ENCODE assay signal across 13 cellular contexts in the genomic region with DNA sequence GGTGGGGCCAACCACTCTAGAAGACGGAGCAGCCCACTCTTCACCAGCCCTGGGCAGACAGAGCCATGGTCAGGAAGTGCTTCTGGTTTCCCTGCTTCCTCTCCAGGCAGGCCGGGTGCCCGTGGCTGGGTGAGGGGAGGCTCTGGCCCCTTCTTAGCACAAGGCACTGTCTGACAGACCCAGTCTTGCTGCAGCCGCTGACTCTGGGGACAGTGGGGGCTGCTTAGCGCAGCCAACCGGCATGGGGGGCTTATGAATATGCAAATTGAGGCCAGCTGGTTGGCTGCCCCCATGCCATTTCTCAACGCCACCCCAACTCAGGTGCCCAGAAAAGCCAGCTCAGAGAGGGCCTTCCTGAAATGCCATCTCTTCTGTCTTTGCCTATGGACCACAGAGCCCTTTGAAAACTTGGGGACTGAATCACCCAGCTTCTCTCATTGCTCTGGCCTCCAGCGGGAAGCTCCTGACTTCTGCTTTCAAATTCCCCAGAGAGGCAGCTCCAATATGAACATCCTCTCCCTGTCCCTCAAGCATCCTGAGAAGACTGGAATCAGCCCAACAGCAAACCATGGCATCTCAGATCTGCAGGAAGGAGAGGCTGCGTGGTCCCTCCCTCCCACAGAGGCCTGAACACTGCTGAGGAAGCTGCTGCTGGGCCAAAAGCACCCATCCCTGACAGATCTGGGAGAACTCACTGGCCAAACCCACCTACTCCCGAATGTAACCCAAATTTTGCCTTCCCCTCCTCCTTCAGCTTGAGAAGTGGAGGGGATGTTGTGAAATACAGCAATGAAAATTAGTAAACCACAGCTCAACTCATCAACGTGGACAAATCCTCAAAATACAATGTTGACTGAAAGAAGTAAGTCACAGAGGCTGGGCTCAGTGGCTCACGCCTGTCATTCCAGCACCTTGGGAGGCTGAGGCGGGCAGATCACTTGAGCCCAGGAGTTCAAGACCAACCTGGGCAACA. TPM values are rescaled to one million over a fixed set of nuclear protein-coding genes. Genes with fewer than 3 reads are reported as not detected.
DNase-seq lines count a peak whose midpoint lies in the region; ATAC-seq and TF ChIP-seq lines count a peak whose summit lies in the region.
"Had no signal": no experiment of that assay in that cellular context is flagged by ENCODE, and none has a peak within 500 bp of the region (broad histone marks: within the 10 kb centered on the region; RNA-seq: fewer than 3 reads in every experiment).

A gene with protein sequence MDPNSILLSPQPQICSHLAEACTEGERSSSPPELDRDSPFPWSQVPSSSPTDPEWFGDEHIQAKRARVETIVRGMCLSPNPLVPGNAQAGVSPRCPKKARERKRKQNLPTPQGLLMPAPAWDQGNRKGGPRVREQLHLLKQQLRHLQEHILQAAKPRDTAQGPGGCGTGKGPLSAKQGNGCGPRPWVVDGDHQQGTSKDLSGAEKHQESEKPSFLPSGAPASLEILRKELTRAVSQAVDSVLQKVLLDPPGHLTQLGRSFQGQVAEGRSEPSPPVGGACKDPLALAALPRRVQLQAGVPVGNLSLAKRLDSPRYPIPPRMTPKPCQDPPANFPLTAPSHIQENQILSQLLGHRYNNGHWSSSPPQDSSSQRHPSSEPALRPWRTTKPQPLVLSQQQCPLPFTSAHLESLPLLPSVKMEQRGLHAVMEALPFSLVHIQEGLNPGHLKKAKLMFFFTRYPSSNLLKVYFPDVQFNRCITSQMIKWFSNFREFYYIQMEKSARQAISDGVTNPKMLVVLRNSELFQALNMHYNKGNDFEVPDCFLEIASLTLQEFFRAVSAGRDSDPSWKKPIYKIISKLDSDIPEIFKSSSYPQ (minus strand): TSS at position 205 of the 973 bp plus-strand sequence. CDS start 12,311 bp downstream, outside the sequence.

- H3K27me3 Mint-ChIP-seq in naive thymus-derived CD8-positive, alpha-beta T cell, result no peaks in the 10 kb centered on the region

- ATAC-seq in naive thymus-derived CD8-positive, alpha-beta T cell, result peak; percentile 72 to 87
- ATAC-seq in HG03342 (IDR thresholded peaks at IDR 0.05; ENCODE audit: unreplicated experiment) (no peak), HG02840 (IDR thresholded peaks at IDR 0.05; ENCODE audit: low FRiP score, unreplicated experiment) (no peak)
- ATAC-seq: left colon had no signal

- H3K4me3 ChIP-seq in GM06990 (replicated peaks; ENCODE audit: low read depth, low read length) (no peak within 1 kb of the TSS; the same call in 1 of the 2 replicates), OCI-LY3 (ENCODE audit: low read length) (peak within 1 kb of the TSS; percentile 23; the same call in 1 of the 2 replicates)
- H3K4me3 ChIP-seq: skin epidermis had no signal

- peaks cover 14% of the 10 kb centered on the region for H3K4me1 ChIP-seq in OCI-LY3 (ENCODE audit: low read length)

- POLR2A ChIA-PET in naive thymus-derived CD8-positive, alpha-beta T cell (lab: Charles Lee), result interaction anchor here (0.6 to 3.3 kb wide), 6 partner anchors 9 to 40 kb away, joined by 3 to 21 read pairs (median 4); no protein-coding TSS in a partner anchor

- H3K4me1 Mint-ChIP-seq in naive thymus-derived CD8-positive, alpha-beta T cell, result peaks cover 25 to 60% (median 42%) of the 10 kb centered on the region in 4 donors

- H3K36me3 Mint-ChIP-seq in naive thymus-derived CD8-positive, alpha-beta T cell, result no peaks in the 10 kb centered on the region

- DNase-seq in GM06990 (ENCODE audit: extremely low read depth, insufficient read length) (peak; percentile 47), activated gamma-delta T cell treated with Interleukin-2 at 50 U/mL for 16 hours (peak; percentile 26), cerebellar nuclear complex (lab: John Stamatoyannopoulos, UW) (no peak)
- peak in 7 of 10 donors; percentile 14 to 37 (median 22) for DNase-seq in naive thymus-derived CD8-positive, alpha-beta T cell
- no peak for DNase-seq in central memory CD4-positive, alpha-beta T cell
- DNase-seq: left colon, NCI-H2171 treated with DMSO at 0.1 percent for 48 hours, trophoblast cell had no signal

- no peaks in the 10 kb centered on the region for H3K36me3 ChIP-seq in GM06990 (ENCODE audit: control insufficient read depth, insufficient read depth, low read length)
- no peaks in the 10 kb centered on the region for H3K36me3 ChIP-seq in OCI-LY3 (replicated peaks; ENCODE audit: low read depth, low read length)

- H3K27ac Mint-ChIP-seq in naive thymus-derived CD8-positive, alpha-beta T cell, result peak within 1 kb of the TSS; percentile 59 to 95 (median 82)

- H3K4me3 Mint-ChIP-seq in naive thymus-derived CD8-positive, alpha-beta T cell, result peak within 1 kb of the TSS; percentile 62 to 79 (median 72)

- H3K9me3 Mint-ChIP-seq in naive thymus-derived CD8-positive, alpha-beta T cell, result no peaks in the 10 kb centered on the region

- H3K27me3 ChIP-seq in GM06990 (replicated peaks; ENCODE audit: control insufficient read depth, insufficient read depth, low read length), result no peaks in the 10 kb centered on the region
- H3K27me3 ChIP-seq in OCI-LY3 (ENCODE audit: low read depth, low read length), result no peaks in the 10 kb centered on the region

- H3K79me2 ChIP-seq in OCI-LY3 (ENCODE audit: low read length), result no peaks in the 10 kb centered on the region

- H3K9me3 ChIP-seq in OCI-LY3 (ENCODE audit: insufficient read depth, low read length), result no peaks in the 10 kb centered on the region

- peak within 1 kb of the TSS; percentile 62 for H2AFZ ChIP-seq in OCI-LY3 (ENCODE audit: low read depth, low read length)

- no peaks in the 10 kb centered on the region for H4K20me1 ChIP-seq in OCI-LY3 (ENCODE audit: insufficient read depth, low read length)

- H3K4me2 ChIP-seq in OCI-LY3 (ENCODE audit: low read length), result peak within 1 kb of the TSS; percentile 31

- no peak for TF ChIP-seq CTCF in GM06990 (IDR thresholded peaks at IDR 0.05; ENCODE audit: insufficient read depth, low read length, poor library complexity, severe bottlenecking)
- TF ChIP-seq CTCF in OCI-LY3 (IDR thresholded peaks at IDR 0.05; ENCODE audit: low read depth, low read length), result no peak

- H3K9ac ChIP-seq in OCI-LY3 (ENCODE audit: low read length), result no peak within 1 kb of the TSS

- H3K27ac ChIP-seq in OCI-LY3 (ENCODE audit: low read length), result no peak within 1 kb of the TSS
- H3K27ac ChIP-seq: VCaP had no signal

RNA-seq across cellular contexts. Expression of the gene that starts here (rescaled TPM):
- total RNA-seq in naive thymus-derived CD8-positive, alpha-beta T cell, result under 1 TPM; 0.52 to 0.75 TPM
- under 1 TPM; 0.12 to 0.50 (median 0.22) TPM for polyA plus RNA-seq in naive thymus-derived CD8-positive, alpha-beta T cell
- total RNA-seq: left colon had no signal

Comparison
In these comparisons a context has a peak if more than half of its experiments do, and no peak if none do; other contexts are left out.
1. Peak in DNase-seq and ATAC-seq in naive thymus-derived CD8-positive, alpha-beta T cell; RNA of the gene not detected or under 1 TPM.
2. DNase-seq: peak in GM06990 (single experiment) and activated gamma-delta T cell treated with Interleukin-2 at 50 U/mL for 16 hours (single experiment); none in central memory CD4-positive, alpha-beta T cell (single experiment) and cerebellar nuclear complex (0 of 2).